12 cellular contexts compared by ENCODE assay signal in the genomic region with DNA sequence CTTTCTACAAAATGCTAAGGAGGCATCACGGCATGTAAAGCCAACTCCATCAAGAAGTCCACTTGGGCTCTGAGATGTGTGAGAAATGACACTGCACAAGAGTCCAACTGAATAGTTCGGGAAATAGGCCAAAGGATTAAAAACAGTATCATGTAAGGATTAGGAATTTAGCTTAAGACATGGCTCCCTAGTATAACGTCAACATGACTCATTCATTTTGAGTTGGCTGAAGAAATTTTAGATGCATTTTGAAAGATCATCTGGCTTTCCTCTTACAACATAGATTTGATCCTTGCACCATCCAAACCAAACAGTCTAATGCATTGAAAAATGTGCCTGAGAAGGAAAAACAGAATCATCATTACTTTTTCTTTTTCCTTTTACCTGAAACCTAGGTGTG.
DNase-seq lines count a peak whose midpoint lies in the region; ATAC-seq and TF ChIP-seq lines count a peak whose summit lies in the region.
"Had no signal": no experiment of that assay in that cellular context is flagged by ENCODE, and none has a peak within 500 bp of the region (broad histone marks: within the 10 kb centered on the region; RNA-seq: fewer than 3 reads in every experiment).

No MANE protein-coding gene starts in this region.

- H3K9me3 ChIP-seq in skeletal muscle satellite cell (replicated peaks; ENCODE audit: low read length): no peaks in the 10 kb centered on the region
- H3K9me3 ChIP-seq: Caco-2 had no signal

- TF ChIP-seq CTCF in fibroblast of mammary gland (conservative IDR thresholded peaks at IDR 0.05; ENCODE audit: control insufficient read depth, insufficient read depth, low read depth, low read length): no peak

- no peak overlapping the region for H3K4me3 ChIP-seq in fibroblast of mammary gland (ENCODE audit: control insufficient read depth, low read depth, low read length)
- H3K4me3 ChIP-seq in skeletal muscle satellite cell (ENCODE audit: low read length): no peak overlapping the region

- H3K36me3 ChIP-seq in skeletal muscle satellite cell (ENCODE audit: insufficient read depth, low read length): no peaks in the 10 kb centered on the region

- ATAC-seq in GM19397 (IDR thresholded peaks at IDR 0.05; ENCODE audit: unreplicated experiment): no peak

- H3K4me2 ChIP-seq in skeletal muscle satellite cell (ENCODE audit: low read length): no peak overlapping the region

- DNase-seq in GM03348 (ENCODE audit: low spot score) (peak; percentile 59), RPMI7951 (ENCODE audit: low read depth) (peak; percentile 42), fibroblast of mammary gland (ENCODE audit: low read depth) (peak; percentile 98), NCI-H128 (lab: John Stamatoyannopoulos, UW; ENCODE audit: unreplicated experiment) (no peak), NCI-H2029 (lab: John Stamatoyannopoulos, UW) (no peak)
- DNase-seq in central memory CD4-positive, alpha-beta T cell: no peak
- DNase-seq: activated CD4-positive, alpha-beta T cell treated with anti-CD3 and anti-CD28 coated beads, Interleukin-2, amount 50 U/mL, for 48 hours; Caco-2; retina; T-helper 1 cell had no signal

- H3K27me3 ChIP-seq in skeletal muscle satellite cell (ENCODE audit: control insufficient read depth, insufficient read depth, low read length): no peaks in the 10 kb centered on the region

- peak overlapping the region; percentile 55 for H3K9ac ChIP-seq in skeletal muscle satellite cell (ENCODE audit: low read depth, low read length)

- H3K4me1 ChIP-seq in skeletal muscle satellite cell (ENCODE audit: control insufficient read depth, insufficient read depth, low read length): peaks cover 20% of the 10 kb centered on the region
- H3K4me1 ChIP-seq: Caco-2 had no signal

Comparison
In these comparisons a context has a peak if more than half of its experiments do, and no peak if none do; other contexts are left out.
1. DNase-seq: peak in GM03348 (single experiment), RPMI7951 (single experiment) and fibroblast of mammary gland (single experiment); none in NCI-H128 (single experiment), central memory CD4-positive, alpha-beta T cell (single experiment) and NCI-H2029 (single experiment).